ENCODE assay signal across 13 cellular contexts in genomic region chr12:111741235-111741812, GRCh38. TPM values are rescaled to one million over a fixed set of nuclear protein-coding genes. Genes with fewer than 3 reads are reported as not detected.
DNase-seq lines count a peak whose midpoint lies in the region; ATAC-seq, FAIRE-seq and TF ChIP-seq lines count a peak whose summit lies in the region.
"Had no signal": no experiment of that assay in that cellular context is flagged by ENCODE, and none has a peak within 500 bp of the region (broad histone marks: within the 10 kb centered on the region; RNA-seq: fewer than 3 reads in every experiment).

No MANE protein-coding gene starts in this region.

- no peak overlapping the region for H2AFZ ChIP-seq in SK-N-SH (ENCODE audit: low read depth)

- 0 out of 2 replicates have a peak overlapping the region, but pooled peaks have one; percentile 1 for H3K4me2 ChIP-seq in DOHH2 (ENCODE audit: low read length)
- peak overlapping the region; percentile 12; the same call in 1 of the 2 replicates for H3K4me2 ChIP-seq in SK-N-SH
- H3K4me2 ChIP-seq: KMS-11 had no signal

- TF ChIP-seq CTCF in DOHH2 (IDR thresholded peaks at IDR 0.05; ENCODE audit: low read depth, low read length, poor library complexity, severe bottlenecking) (no peak), SK-N-SH (IDR thresholded peaks at IDR 0.05) (no peak), gastroesophageal sphincter (IDR thresholded peaks at IDR 0.05) (no peak), pancreas (IDR thresholded peaks at IDR 0.05) (no peak)

- TF ChIP-seq EP300 in SK-N-SH (IDR thresholded peaks at IDR 0.05; ENCODE audit: borderline replicate concordance in 1 of 2, low read depth in 1 of 2, low read length in 1 of 2) (peak in 1 of 2 experiments; percentile 48; a peak in 1 of 4 replicates), gastroesophageal sphincter (IDR thresholded peaks at IDR 0.05) (no peak)

- H3F3A ChIP-seq in DOHH2 (ENCODE audit: control insufficient read depth, insufficient read depth) (no peaks in the 10 kb centered on the region), SK-N-SH (replicated peaks; ENCODE audit: insufficient read depth) (peaks cover 13% of the 10 kb centered on the region)

- DNase-seq in SK-N-SH (peak; percentile 55), pancreas (peak in 2 of 6 donors; percentile 38 to 63), NCI-H1694 (lab: John Stamatoyannopoulos, UW) (no peak), NCI-H446 treated with DMSO at 0.1 percent for 48 hours (lab: John Stamatoyannopoulos, UW) (no peak), cortex of kidney (lab: John Stamatoyannopoulos, UW) (no peak), NCI-H1048 (lab: John Stamatoyannopoulos, UW) (no peak)
- DNase-seq: DND-41; stimulated activated CD4-positive, alpha-beta T cell treated with anti-CD3 and anti-CD28 coated beads, Interleukin-4, amount 100 ng/mL, for 24 hours had no signal

- ATAC-seq in gastroesophageal sphincter (no peak), pancreas (peak; percentile 76 to 91 (median 90))
- ATAC-seq: activated CD4-positive, CD25-positive, alpha-beta regulatory T cell treated with anti-CD3 and anti-CD28 coated beads, Interleukin-2, amount 50 U/mL, for 24 hours had no signal

- H3K9me2 ChIP-seq in DOHH2 (replicated peaks; ENCODE audit: control insufficient read depth, low read length) (no peaks in the 10 kb centered on the region), SK-N-SH (no peaks in the 10 kb centered on the region)

- WGBS in SK-N-SH (ENCODE audit: low lambda C conversion rate), result 55% methylated on average over 4 of the region's 4 CpGs
- WGBS in gastroesophageal sphincter (ENCODE audit: low coverage in 1 of 2), 2 donors, result 9 to 19% methylated on average over 2 to 4 of the region's 4 CpGs
- WGBS in pancreas, 2 donors, result 3% methylated on average over 4 of the region's 4 CpGs

- H4K20me1 ChIP-seq in DOHH2 (ENCODE audit: control insufficient read depth, insufficient read depth, low read depth, low read length) (no peaks in the 10 kb centered on the region), SK-N-SH (ENCODE audit: insufficient read depth) (0 out of 2 replicates have a peak, but pooled peaks cover 3% of the 10 kb centered on the region)

- no peak overlapping the region for H3K27ac ChIP-seq in DOHH2 (ENCODE audit: low read depth, low read length)
- H3K27ac ChIP-seq in SK-N-SH (ENCODE audit: low read depth in 2 of 2, low read length in 1 of 2), result peak overlapping the region; percentile 7 to 93; a peak in 3 of 4 replicates
- peak overlapping the region in 3 of 4 donors; percentile 46 to 75 (median 63) for H3K27ac ChIP-seq in gastroesophageal sphincter
- H3K27ac ChIP-seq in pancreas, result peak overlapping the region in 2 of 4 donors; percentile 71 to 76
- H3K27ac ChIP-seq: KMS-11, vagina had no signal

- H3K4me3 ChIP-seq in DOHH2 (ENCODE audit: low read length) (no peak overlapping the region), SK-N-SH (ENCODE audit: low read depth in 2 of 2, low read length in 1 of 2) (no peak overlapping the region), gastroesophageal sphincter (no peak overlapping the region), pancreas (no peak overlapping the region)
- H3K4me3 ChIP-seq: vagina had no signal

- FAIRE-seq in pancreas (lab: Jason Lieb, UNC), result no peak

- H3K79me2 ChIP-seq in DOHH2 (ENCODE audit: control insufficient read depth, low read length) (no peaks in the 10 kb centered on the region), SK-N-SH (ENCODE audit: insufficient read depth) (no peaks in the 10 kb centered on the region)

- POLR2A ChIA-PET in SK-N-SH (lab: Yijun Ruan, JAX), result interaction anchor here (0.7 kb wide), 1 partner anchor 31 kb away, joined by 3 read pairs; no protein-coding TSS in a partner anchor

- H3K36me3 ChIP-seq in DOHH2 (ENCODE audit: control insufficient read depth, low read length), result peaks cover 22% of the 10 kb centered on the region
- H3K36me3 ChIP-seq in SK-N-SH (replicated peaks in 1 of 2; ENCODE audit: control insufficient read depth in 1 of 2, insufficient read depth in 2 of 2, low read length in 1 of 2), result peaks cover 23 to 28% of the 10 kb centered on the region in 2 experiments
- H3K36me3 ChIP-seq in gastroesophageal sphincter, result peaks cover 0 to 45% of the 10 kb centered on the region in 2 donors
- peaks cover 0 to 24% (median 0%) of the 10 kb centered on the region in 3 donors for H3K36me3 ChIP-seq in pancreas

- TF ChIP-seq RAD21 in SK-N-SH (IDR thresholded peaks at IDR 0.05; ENCODE audit: low read length), result no peak

- intact Hi-C loops in pancreas (cut with DNase I), result no loop called here

- no peak overlapping the region for H3K9ac ChIP-seq in SK-N-SH
- H3K9ac ChIP-seq: KMS-11 had no signal

- no peaks in the 10 kb centered on the region for H3K9me3 ChIP-seq in DOHH2 (ENCODE audit: control insufficient read depth, insufficient read depth, low read length)
- H3K9me3 ChIP-seq in SK-N-SH, result no peaks in the 10 kb centered on the region
- H3K9me3 ChIP-seq in gastroesophageal sphincter, result no peaks in the 10 kb centered on the region
- no peaks in the 10 kb centered on the region for H3K9me3 ChIP-seq in pancreas
- H3K9me3 ChIP-seq: vagina had no signal

- no peaks in the 10 kb centered on the region for H3K27me3 ChIP-seq in DOHH2 (ENCODE audit: control insufficient read depth, low read length)
- no peaks in the 10 kb centered on the region for H3K27me3 ChIP-seq in SK-N-SH (ENCODE audit: insufficient read depth)
- H3K27me3 ChIP-seq in gastroesophageal sphincter, result no peaks in the 10 kb centered on the region
- H3K27me3 ChIP-seq in pancreas, result no peaks in the 10 kb centered on the region
- H3K27me3 ChIP-seq: vagina had no signal

- peaks cover 15% of the 10 kb centered on the region for H3K4me1 ChIP-seq in DOHH2 (ENCODE audit: control insufficient read depth, low read length)
- peaks cover 0 to 43% of the 10 kb centered on the region in 2 experiments; a peak in 2 of 4 replicates for H3K4me1 ChIP-seq in SK-N-SH (ENCODE audit: control insufficient read depth in 1 of 2, insufficient read depth in 2 of 2, low read depth in 1 of 2, low read length in 1 of 2)
- peaks cover 0 to 28% (median 8%) of the 10 kb centered on the region in 3 donors for H3K4me1 ChIP-seq in gastroesophageal sphincter
- peaks cover 0 to 17% (median 15%) of the 10 kb centered on the region in 3 donors for H3K4me1 ChIP-seq in pancreas
- H3K4me1 ChIP-seq: vagina had no signal

- CTCF ChIA-PET in SK-N-SH (lab: Yijun Ruan, JAX), result interaction anchor here (0.9 to 2.4 kb wide), 5 partner anchors 12 to 183 kb away, joined by 3 to 8 read pairs (median 5); no protein-coding TSS in a partner anchor

- TF ChIP-seq POLR2A in gastroesophageal sphincter (IDR thresholded peaks at IDR 0.05), result no peak

TF ChIP-seq in SK-N-SH, 30 proteins besides CTCF, POLR2A, EP300 and RAD21:
- TF ChIP-seq TAF1 (IDR thresholded peaks at IDR 0.05; ENCODE audit: borderline replicate concordance, low read depth, low read length) (no peak), MXI1 (IDR thresholded peaks at IDR 0.05; ENCODE audit: low read depth, low read length) (peak; percentile 48; the same call in 1 of the 2 replicates), GATA2 (CRISPR knock-in tag; IDR thresholded peaks at IDR 0.05) (peak; percentile 57)
TF ChIP-seq in SK-N-SH: peak in this region for 2.

RNA-seq across cellular contexts. Expression of gene ALDH2, which starts 25.4 kb away (rescaled TPM):
- 60.4 and 67.5 TPM in 2 replicates for polyA plus RNA-seq in SK-N-SH (2012; rRNA removed)
- 48.3 and 62.1 TPM in 2 replicates for polyA plus RNA-seq in SK-N-SH (2012; cell fraction: cytosol; rRNA removed)
- 45.4 and 55.7 TPM in 2 replicates for polyA plus RNA-seq in SK-N-SH (2012; cell fraction: nucleus; rRNA removed)
- 100 to 1,000 TPM; 197 to 245 (median 209) TPM for total RNA-seq in gastroesophageal sphincter
- total RNA-seq in pancreas, result 10 to 100 TPM; 33.7 to 80.2 (median 45.3) TPM
- 10 to 100 TPM; 22.3 to 37.3 TPM for polyA plus RNA-seq in pancreas

RNA-seq across cellular contexts. Expression of gene ACAD10, which starts 55.5 kb away (rescaled TPM):
- polyA plus RNA-seq in SK-N-SH (2012; rRNA removed), result 24.6 and 29.0 TPM in 2 replicates
- 9.5 and 13.2 TPM in 2 replicates for polyA plus RNA-seq in SK-N-SH (2012; cell fraction: cytosol; rRNA removed)
- 112 and 115 TPM in 2 replicates for polyA plus RNA-seq in SK-N-SH (2012; cell fraction: nucleus; rRNA removed)
- 10 to 100 TPM in 3 of 4 donors, 1 to 10 TPM in 1; 7.5 to 26.5 (median 19.0) TPM for total RNA-seq in gastroesophageal sphincter
- total RNA-seq in pancreas, result 10 to 100 TPM in 5 of 6 donors, 1 to 10 TPM in 1; 8.6 to 25.4 (median 14.9) TPM
- 10 to 100 TPM; 28.3 to 32.4 TPM for polyA plus RNA-seq in pancreas

RNA-seq across cellular contexts. Expression of gene BRAP, which starts 55.6 kb away (rescaled TPM):
- polyA plus RNA-seq in SK-N-SH (2012; rRNA removed) (11.4 and 11.7 TPM in 2 replicates), pancreas (1 to 10 TPM; 3.8 to 7.3 TPM)
- 13.8 and 14.4 TPM in 2 replicates for polyA plus RNA-seq in SK-N-SH (2012; cell fraction: cytosol; rRNA removed)
- polyA plus RNA-seq in SK-N-SH (2012; cell fraction: nucleus; rRNA removed), result 10.4 and 12.4 TPM in 2 replicates
- total RNA-seq in gastroesophageal sphincter (10 to 100 TPM; 21.7 to 26.5 (median 23.1) TPM), pancreas (1 to 10 TPM; 5.9 to 9.8 (median 7.7) TPM)
